1 cellular context compared by ENCODE assay signal in genomic region chr2:43210467-43211303, GRCh38.
TF ChIP-seq lines count a peak whose summit lies in the region.

No MANE protein-coding gene starts in this region.

TF ChIP-seq in H1, 55 proteins besides CTCF, POLR2A, EP300 and RAD21:
- TF ChIP-seq CHD7 (IDR thresholded peaks at IDR 0.05; ENCODE audit: insufficient replicate concordance, low read length) = no peak
- TF ChIP-seq TBP (IDR thresholded peaks at IDR 0.05; ENCODE audit: low read depth, low read length) = no peak
- TF ChIP-seq MAFK (IDR thresholded peaks at IDR 0.05; ENCODE audit: low read depth, low read length) = no peak
- TF ChIP-seq SUZ12 (IDR thresholded peaks at IDR 0.05; ENCODE audit: low read length) = no peak
- TF ChIP-seq SIRT6 (IDR thresholded peaks at IDR 0.05; ENCODE audit: low read length) = no peak
- no peak for TF ChIP-seq RFX5 (IDR thresholded peaks at IDR 0.05; ENCODE audit: borderline replicate concordance, low read depth, low read length)
- TF ChIP-seq USF2 (IDR thresholded peaks at IDR 0.05; ENCODE audit: low read length) = no peak
- no peak for TF ChIP-seq CTBP2 (IDR thresholded peaks at IDR 0.05; ENCODE audit: borderline replicate concordance, insufficient read depth, insufficient read length, low read length)
- TF ChIP-seq TAF7 (optimal IDR thresholded peaks at IDR 0.05; ENCODE audit: borderline replicate concordance, low read depth, low read length) = no peak
- TF ChIP-seq BCL11A (IDR thresholded peaks at IDR 0.05; ENCODE audit: low read depth in 2 of 2, low read length in 2 of 2) = no peak
- TF ChIP-seq PHF8 (conservative IDR thresholded peaks at IDR 0.05; ENCODE audit: low read depth, low read length) = no peak
- TF ChIP-seq NANOG (IDR thresholded peaks at IDR 0.05; ENCODE audit: insufficient read depth, low read depth, low read length, poor library complexity, severe bottlenecking) = no peak
- TF ChIP-seq SP4 (IDR thresholded peaks at IDR 0.05; ENCODE audit: low read length) = no peak
- TF ChIP-seq RNF2 (IDR thresholded peaks at IDR 0.05; ENCODE audit: borderline replicate concordance, low read depth, low read length, missing control alignments, poor library complexity, severe bottlenecking) = no peak
- no peak for TF ChIP-seq CBX8 (IDR thresholded peaks at IDR 0.05; ENCODE audit: borderline replicate concordance, low read depth, low read length)
- TF ChIP-seq TCF12 (IDR thresholded peaks at IDR 0.05; ENCODE audit: low read depth, low read length) = no peak
- no peak for TF ChIP-seq BRCA1 (IDR thresholded peaks at IDR 0.05; ENCODE audit: low read depth, low read length)
- TF ChIP-seq SP1 (IDR thresholded peaks at IDR 0.05; ENCODE audit: low read depth, low read length) = no peak
